Comparison of ENCODE assay signal across 36 cellular contexts in genomic region chrY:12846793-12847192, GRCh38. TPM values are rescaled to one million over a fixed set of nuclear protein-coding genes. Genes with fewer than 3 reads are reported as not detected.
"Had no signal": no experiment of that assay in that cellular context is flagged by ENCODE, and none has a peak within 500 bp of the region (broad histone marks: within the 10 kb centered on the region; RNA-seq: fewer than 3 reads in every experiment).

No MANE protein-coding gene starts in this region.

- H3K27me3 ChIP-seq: MG63 had no signal

- H3K4me3 ChIP-seq: MG63 had no signal

- DNase-seq: Karpas-422, Kasumi-1, MG63, MM.1S, MV-4-11, NCI-H1048, NCI-H1092, NCI-H1092 treated with DMSO at 0.1 percent for 48 hours, NCI-H1105, NCI-H1105 treated with DMSO at 0.1 percent for 48 hours, NCI-H1417, NCI-H1417 treated with DMSO at 0.1 percent for 48 hours, NCI-H1436, NCI-H1436 treated with DMSO at 0.1 percent for 48 hours, NCI-H146, NCI-H1694, NCI-H1694 treated with DMSO at 0.1 percent for 48 hours, NCI-H187, NCI-H187 treated with DMSO at 0.1 percent for 48 hours, NCI-H1930, NCI-H2029, NCI-H2029 treated with DMSO at 0.1 percent for 48 hours, NCI-H2081, NCI-H2081 treated with DMSO at 0.1 percent for 48 hours, NCI-H2107, NCI-H2171, NCI-H2171 treated with DMSO at 0.1 percent for 48 hours, NCI-H2227 treated with DMSO at 0.1 percent for 48 hours, NCI-H226, NCI-H345, NCI-H446, NCI-H446 treated with DMSO at 0.1 percent for 48 hours, NCI-H510A, NCI-H510A treated with DMSO at 0.1 percent for 48 hours, NCI-H524 had no signal

- H3K9me3 ChIP-seq: MG63 had no signal

RNA-seq across cellular contexts. Expression of gene DDX3Y, which starts 57.9 kb away (rescaled TPM):
- total RNA-seq: MCF 10A had no signal
